In genomic region chr3:183524476-183524875, GRCh38 we compare ENCODE assay signal across 1 cellular context.
TF ChIP-seq lines count a peak whose summit lies in the region.

No MANE protein-coding gene starts in this region.

TF ChIP-seq in endothelial cell of umbilical vein, 7 proteins besides CTCF, POLR2A, EP300 and RAD21:
- peak; percentile 75 for TF ChIP-seq GATA2 (IDR thresholded peaks at IDR 0.05; ENCODE audit: insufficient read depth, insufficient read length, low read depth, low read length)
- no peak for TF ChIP-seq MYC (IDR thresholded peaks at IDR 0.05; ENCODE audit: low read depth, low read length)
- peak; percentile 61 for TF ChIP-seq POLR2AphosphoS5 (IDR thresholded peaks at IDR 0.05; ENCODE audit: insufficient read depth, low read depth, low read length)
- no peak for TF ChIP-seq JUN (IDR thresholded peaks at IDR 0.05; ENCODE audit: borderline replicate concordance, insufficient read depth, insufficient read length, low read depth)
- TF ChIP-seq MAX (IDR thresholded peaks at IDR 0.05; ENCODE audit: insufficient read depth, insufficient read length): no peak
- TF ChIP-seq FOS (IDR thresholded peaks at IDR 0.05; ENCODE audit: borderline replicate concordance, insufficient read depth, low read length): peak; percentile 91
TF ChIP-seq in endothelial cell of umbilical vein: peak in this region for 3.
